Comparison of ENCODE assay signal across 1 cellular context in the genomic region with DNA sequence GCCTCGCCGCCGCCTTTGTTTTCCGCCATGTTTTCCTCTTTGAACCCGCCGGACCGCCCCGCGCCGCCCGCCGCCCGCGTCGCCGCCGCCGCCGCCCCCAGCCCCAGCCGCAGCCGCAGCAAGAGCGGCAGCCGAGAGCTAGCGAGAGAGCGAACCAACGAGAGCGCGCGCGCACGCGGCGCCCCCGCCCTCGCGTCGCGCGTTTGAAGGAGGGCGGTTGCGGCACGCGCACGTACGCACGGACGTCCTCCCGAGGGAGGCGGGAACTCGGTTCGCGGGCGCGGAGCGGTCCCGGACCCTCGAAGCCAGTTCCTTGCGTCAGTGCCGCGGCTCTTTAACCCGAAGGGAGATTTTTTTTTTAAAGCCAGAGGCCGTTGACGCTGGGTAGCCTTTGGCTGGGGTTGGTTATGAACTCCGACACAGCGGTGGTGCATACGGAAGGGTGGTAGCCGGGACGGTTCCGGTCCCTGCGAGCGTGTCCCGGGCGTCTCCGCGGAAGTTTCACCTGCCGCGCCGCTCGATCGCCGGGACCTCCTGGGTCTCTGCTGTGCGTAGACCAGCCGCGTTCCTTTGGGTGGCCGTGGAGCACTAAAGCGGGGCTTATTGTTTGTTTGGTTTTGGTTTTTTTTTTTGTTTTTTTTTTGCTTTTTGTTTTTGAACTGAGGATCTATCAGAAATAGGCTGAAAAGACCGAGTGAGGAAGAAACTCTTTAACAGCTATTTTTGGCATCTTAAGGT.
A peak's percentile ranks its signal among the peaks of the same experiment; 100 is the strongest.
TF ChIP-seq lines count a peak whose summit lies in the region.

Gene TRIM33 (minus strand): TSS at position 156 of the 738 bp plus-strand sequence. CDS start 127 bp downstream, at position 29.

TF ChIP-seq in HepG2, 621 proteins besides CTCF, POLR2A, EP300 and RAD21 (continued from another document and continues in another):
- peak; percentile 82; the same call in 1 of the 2 replicates for TF ChIP-seq KDM3A (CRISPR knock-in tag; IDR thresholded peaks at IDR 0.05; ENCODE audit: low read depth)
- TF ChIP-seq NR2F6 (IDR thresholded peaks at IDR 0.05), result no peak
- TF ChIP-seq NR2F6 (CRISPR knock-in tag; IDR thresholded peaks at IDR 0.05), result peak; percentile 34; the same call in 1 of the 2 replicates
- no peak for TF ChIP-seq ZNF629 (CRISPR knock-in tag; conservative IDR thresholded peaks at IDR 0.05)
- no peak for TF ChIP-seq HNF4G (IDR thresholded peaks at IDR 0.05; ENCODE audit: borderline replicate concordance, low read depth, low read length)
- peak; percentile 40; the same call in 1 of the 2 replicates for TF ChIP-seq HNF4G (CRISPR knock-in tag; IDR thresholded peaks at IDR 0.05; ENCODE audit: borderline replicate concordance, low read depth)
- TF ChIP-seq, protein P1, sequence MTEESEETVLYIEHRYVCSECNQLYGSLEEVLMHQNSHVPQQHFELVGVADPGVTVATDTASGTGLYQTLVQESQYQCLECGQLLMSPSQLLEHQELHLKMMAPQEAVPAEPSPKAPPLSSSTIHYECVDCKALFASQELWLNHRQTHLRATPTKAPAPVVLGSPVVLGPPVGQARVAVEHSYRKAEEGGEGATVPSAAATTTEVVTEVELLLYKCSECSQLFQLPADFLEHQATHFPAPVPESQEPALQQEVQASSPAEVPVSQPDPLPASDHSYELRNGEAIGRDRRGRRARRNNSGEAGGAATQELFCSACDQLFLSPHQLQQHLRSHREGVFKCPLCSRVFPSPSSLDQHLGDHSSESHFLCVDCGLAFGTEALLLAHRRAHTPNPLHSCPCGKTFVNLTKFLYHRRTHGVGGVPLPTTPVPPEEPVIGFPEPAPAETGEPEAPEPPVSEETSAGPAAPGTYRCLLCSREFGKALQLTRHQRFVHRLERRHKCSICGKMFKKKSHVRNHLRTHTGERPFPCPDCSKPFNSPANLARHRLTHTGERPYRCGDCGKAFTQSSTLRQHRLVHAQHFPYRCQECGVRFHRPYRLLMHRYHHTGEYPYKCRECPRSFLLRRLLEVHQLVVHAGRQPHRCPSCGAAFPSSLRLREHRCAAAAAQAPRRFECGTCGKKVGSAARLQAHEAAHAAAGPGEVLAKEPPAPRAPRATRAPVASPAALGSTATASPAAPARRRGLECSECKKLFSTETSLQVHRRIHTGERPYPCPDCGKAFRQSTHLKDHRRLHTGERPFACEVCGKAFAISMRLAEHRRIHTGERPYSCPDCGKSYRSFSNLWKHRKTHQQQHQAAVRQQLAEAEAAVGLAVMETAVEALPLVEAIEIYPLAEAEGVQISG (CRISPR knock-in tag; IDR thresholded peaks at IDR 0.05), result peak; percentile 87
- peak; percentile 30; the same call in 1 of the 2 replicates for TF ChIP-seq KDM5A (IDR thresholded peaks at IDR 0.05; ENCODE audit: borderline replicate concordance, low read length)
- TF ChIP-seq U2AF1 (optimal IDR thresholded peaks at IDR 0.05; ENCODE audit: low read depth, low read length), result no peak
- peak; percentile 76 for TF ChIP-seq ZNF430 (CRISPR knock-in tag; IDR thresholded peaks at IDR 0.05)
- no peak; the same call in 1 of the 2 replicates for TF ChIP-seq ZBTB10 (CRISPR knock-in tag; IDR thresholded peaks at IDR 0.05; ENCODE audit: borderline replicate concordance)
- TF ChIP-seq ZNF556 (CRISPR knock-in tag; IDR thresholded peaks at IDR 0.05; ENCODE audit: borderline replicate concordance), result 0 out of 2 replicates have a peak, but pooled peaks have one; percentile 27
- peak; percentile 46; the same call in 1 of the 2 replicates for TF ChIP-seq HDAC1 (CRISPR knock-in tag; IDR thresholded peaks at IDR 0.05)
- peak; percentile 70; the same call in 1 of the 2 replicates for TF ChIP-seq ERF (CRISPR knock-in tag; IDR thresholded peaks at IDR 0.05)
- TF ChIP-seq NFRKB (IDR thresholded peaks at IDR 0.05), result no peak
- TF ChIP-seq RCOR2 (CRISPR knock-in tag; IDR thresholded peaks at IDR 0.05), result no peak
- TF ChIP-seq E2F2 (CRISPR knock-in tag; IDR thresholded peaks at IDR 0.05; ENCODE audit: borderline replicate concordance), result no peak; the same call in 1 of the 2 replicates
- no peak for TF ChIP-seq CCAR2 (optimal IDR thresholded peaks at IDR 0.05; ENCODE audit: low read depth, low read length)
- TF ChIP-seq, protein P2, sequence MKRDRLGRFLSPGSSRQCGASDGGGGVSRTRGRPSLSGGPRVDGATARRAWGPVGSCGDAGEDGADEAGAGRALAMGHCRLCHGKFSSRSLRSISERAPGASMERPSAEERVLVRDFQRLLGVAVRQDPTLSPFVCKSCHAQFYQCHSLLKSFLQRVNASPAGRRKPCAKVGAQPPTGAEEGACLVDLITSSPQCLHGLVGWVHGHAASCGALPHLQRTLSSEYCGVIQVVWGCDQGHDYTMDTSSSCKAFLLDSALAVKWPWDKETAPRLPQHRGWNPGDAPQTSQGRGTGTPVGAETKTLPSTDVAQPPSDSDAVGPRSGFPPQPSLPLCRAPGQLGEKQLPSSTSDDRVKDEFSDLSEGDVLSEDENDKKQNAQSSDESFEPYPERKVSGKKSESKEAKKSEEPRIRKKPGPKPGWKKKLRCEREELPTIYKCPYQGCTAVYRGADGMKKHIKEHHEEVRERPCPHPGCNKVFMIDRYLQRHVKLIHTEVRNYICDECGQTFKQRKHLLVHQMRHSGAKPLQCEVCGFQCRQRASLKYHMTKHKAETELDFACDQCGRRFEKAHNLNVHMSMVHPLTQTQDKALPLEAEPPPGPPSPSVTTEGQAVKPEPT (CRISPR knock-in tag; IDR thresholded peaks at IDR 0.05; ENCODE audit: low read depth), result peak; percentile 53; the same call in 1 of the 2 replicates
- no peak; the same call in 1 of the 2 replicates for TF ChIP-seq ZNF773 (CRISPR knock-in tag; IDR thresholded peaks at IDR 0.05; ENCODE audit: borderline replicate concordance)
- TF ChIP-seq MXI1 (IDR thresholded peaks at IDR 0.05; ENCODE audit: borderline replicate concordance, low read depth, low read length), result peak; percentile 80; the same call in 1 of the 3 replicates
- no peak for TF ChIP-seq ZNF552 (CRISPR knock-in tag; IDR thresholded peaks at IDR 0.05; ENCODE audit: borderline replicate concordance)
- peak; percentile 53; the same call in 1 of the 2 replicates for TF ChIP-seq MYPOP (CRISPR knock-in tag; IDR thresholded peaks at IDR 0.05)
- no peak for TF ChIP-seq MTF1 (CRISPR knock-in tag; IDR thresholded peaks at IDR 0.05)
- no peak for TF ChIP-seq PLSCR1 (CRISPR knock-in tag; IDR thresholded peaks at IDR 0.05; ENCODE audit: borderline replicate concordance)
- no peak for TF ChIP-seq ZNF678 (CRISPR knock-in tag; IDR thresholded peaks at IDR 0.05)
- TF ChIP-seq HCFC1 (IDR thresholded peaks at IDR 0.05; ENCODE audit: low read depth, low read length), result peak; percentile 34; the same call in 1 of the 2 replicates
- 0 out of 2 replicates have a peak, but pooled peaks have one; percentile 55 for TF ChIP-seq TSC22D2 (CRISPR knock-in tag; IDR thresholded peaks at IDR 0.05; ENCODE audit: borderline replicate concordance)
- TF ChIP-seq, protein P3, sequence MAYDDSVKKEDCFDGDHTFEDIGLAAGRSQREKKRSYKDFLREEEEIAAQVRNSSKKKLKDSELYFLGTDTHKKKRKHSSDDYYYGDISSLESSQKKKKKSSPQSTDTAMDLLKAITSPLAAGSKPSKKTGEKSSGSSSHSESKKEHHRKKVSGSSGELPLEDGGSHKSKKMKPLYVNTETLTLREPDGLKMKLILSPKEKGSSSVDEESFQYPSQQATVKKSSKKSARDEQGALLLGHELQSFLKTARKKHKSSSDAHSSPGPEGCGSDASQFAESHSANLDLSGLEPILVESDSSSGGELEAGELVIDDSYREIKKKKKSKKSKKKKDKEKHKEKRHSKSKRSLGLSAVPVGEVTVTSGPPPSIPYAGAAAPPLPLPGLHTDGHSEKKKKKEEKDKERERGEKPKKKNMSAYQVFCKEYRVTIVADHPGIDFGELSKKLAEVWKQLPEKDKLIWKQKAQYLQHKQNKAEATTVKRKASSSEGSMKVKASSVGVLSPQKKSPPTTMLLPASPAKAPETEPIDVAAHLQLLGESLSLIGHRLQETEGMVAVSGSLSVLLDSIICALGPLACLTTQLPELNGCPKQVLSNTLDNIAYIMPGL (CRISPR knock-in tag; IDR thresholded peaks at IDR 0.05; ENCODE audit: borderline replicate concordance in 1 of 2, low read depth in 1 of 2), result peak; percentile 78 to 79; a peak in 3 of 4 replicates
- peak; percentile 40; the same call in 1 of the 2 replicates for TF ChIP-seq ZNF232 (CRISPR knock-in tag; IDR thresholded peaks at IDR 0.05; ENCODE audit: borderline replicate concordance)
- TF ChIP-seq KDM5B (CRISPR knock-in tag; IDR thresholded peaks at IDR 0.05; ENCODE audit: borderline replicate concordance), result no peak; the same call in 1 of the 2 replicates
- TF ChIP-seq NFE2L1 (CRISPR knock-in tag; IDR thresholded peaks at IDR 0.05; ENCODE audit: borderline replicate concordance), result 0 out of 2 replicates have a peak, but pooled peaks have one; percentile 26
- no peak for TF ChIP-seq SNAI1 (CRISPR knock-in tag; IDR thresholded peaks at IDR 0.05; ENCODE audit: borderline replicate concordance)
- no peak; the same call in 1 of the 2 replicates for TF ChIP-seq ZNF790 (CRISPR knock-in tag; IDR thresholded peaks at IDR 0.05; ENCODE audit: borderline replicate concordance)
- peak; percentile 95 for TF ChIP-seq KMT2B (CRISPR knock-in tag; IDR thresholded peaks at IDR 0.05)
- peak; percentile 78; the same call in 1 of the 2 replicates for TF ChIP-seq ZNF230 (CRISPR knock-in tag; IDR thresholded peaks at IDR 0.05)
- peak; percentile 81 for TF ChIP-seq HNRNPLL (IDR thresholded peaks at IDR 0.05; ENCODE audit: low read depth, low read length, poor library complexity, severe bottlenecking)
- peak; percentile 81 for TF ChIP-seq TAF1 (CRISPR knock-in tag; IDR thresholded peaks at IDR 0.05)
- TF ChIP-seq, protein P4, sequence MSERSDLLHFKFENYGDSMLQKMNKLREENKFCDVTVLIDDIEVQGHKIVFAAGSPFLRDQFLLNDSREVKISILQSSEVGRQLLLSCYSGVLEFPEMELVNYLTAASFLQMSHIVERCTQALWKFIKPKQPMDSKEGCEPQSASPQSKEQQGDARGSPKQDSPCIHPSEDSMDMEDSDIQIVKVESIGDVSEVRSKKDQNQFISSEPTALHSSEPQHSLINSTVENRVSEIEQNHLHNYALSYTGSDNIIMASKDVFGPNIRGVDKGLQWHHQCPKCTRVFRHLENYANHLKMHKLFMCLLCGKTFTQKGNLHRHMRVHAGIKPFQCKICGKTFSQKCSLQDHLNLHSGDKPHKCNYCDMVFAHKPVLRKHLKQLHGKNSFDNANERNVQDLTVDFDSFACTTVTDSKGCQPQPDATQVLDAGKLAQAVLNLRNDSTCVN (CRISPR knock-in tag; IDR thresholded peaks at IDR 0.05; ENCODE audit: borderline replicate concordance), result 0 out of 2 replicates have a peak, but pooled peaks have one; percentile 68
- TF ChIP-seq, protein P5, sequence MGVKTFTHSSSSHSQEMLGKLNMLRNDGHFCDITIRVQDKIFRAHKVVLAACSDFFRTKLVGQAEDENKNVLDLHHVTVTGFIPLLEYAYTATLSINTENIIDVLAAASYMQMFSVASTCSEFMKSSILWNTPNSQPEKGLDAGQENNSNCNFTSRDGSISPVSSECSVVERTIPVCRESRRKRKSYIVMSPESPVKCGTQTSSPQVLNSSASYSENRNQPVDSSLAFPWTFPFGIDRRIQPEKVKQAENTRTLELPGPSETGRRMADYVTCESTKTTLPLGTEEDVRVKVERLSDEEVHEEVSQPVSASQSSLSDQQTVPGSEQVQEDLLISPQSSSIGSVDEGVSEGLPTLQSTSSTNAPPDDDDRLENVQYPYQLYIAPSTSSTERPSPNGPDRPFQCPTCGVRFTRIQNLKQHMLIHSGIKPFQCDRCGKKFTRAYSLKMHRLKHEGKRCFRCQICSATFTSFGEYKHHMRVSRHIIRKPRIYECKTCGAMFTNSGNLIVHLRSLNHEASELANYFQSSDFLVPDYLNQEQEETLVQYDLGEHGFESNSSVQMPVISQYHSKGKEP (CRISPR knock-in tag; IDR thresholded peaks at IDR 0.05), result peak; percentile 56; the same call in 1 of the 2 replicates
- peak; percentile 43; the same call in 1 of the 2 replicates for TF ChIP-seq CREM (IDR thresholded peaks at IDR 0.05)
- no peak for TF ChIP-seq CREM (CRISPR knock-in tag; IDR thresholded peaks at IDR 0.05)
- peak; percentile 68; the same call in 1 of the 2 replicates for TF ChIP-seq GFI1 (CRISPR knock-in tag; IDR thresholded peaks at IDR 0.05; ENCODE audit: borderline replicate concordance)
- TF ChIP-seq MAZ (IDR thresholded peaks at IDR 0.05; ENCODE audit: borderline replicate concordance, low read depth, low read length), result peak; percentile 97
- TF ChIP-seq MAZ (CRISPR knock-in tag; IDR thresholded peaks at IDR 0.05; ENCODE audit: low read depth), result peak; percentile 98
